Comparison of ENCODE assay signal across 19 cellular contexts in the genomic region with DNA sequence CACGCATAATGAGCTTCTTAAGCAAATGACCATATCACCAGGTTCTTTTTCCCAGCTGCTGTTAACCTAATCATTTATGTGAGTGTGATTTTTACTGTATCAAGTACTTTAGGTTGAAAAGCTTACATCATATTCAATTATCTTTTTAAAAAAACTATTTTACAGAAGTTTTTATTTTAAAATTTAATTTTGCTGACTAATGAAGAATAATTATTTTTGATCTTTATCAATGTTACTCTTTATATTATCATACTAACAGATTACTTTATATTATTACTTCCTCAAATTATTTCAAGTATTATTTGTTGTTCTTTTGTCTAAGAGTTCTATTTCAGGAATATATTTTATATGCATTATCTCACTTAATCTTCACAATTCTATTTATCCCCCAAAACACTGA.
"Had no signal": no experiment of that assay in that cellular context is flagged by ENCODE, and none has a peak within 500 bp of the region (broad histone marks: within the 10 kb centered on the region; RNA-seq: fewer than 3 reads in every experiment).

No MANE protein-coding gene starts in this region.

- H3K27ac ChIP-seq: dorsolateral prefrontal cortex, esophagus squamous epithelium, right atrium auricular region, suprapubic skin, thyroid gland, upper lobe of left lung, uterus had no signal

- ATAC-seq: stimulated activated effector memory CD8-positive, alpha-beta T cell treated with anti-CD3 and anti-CD28 coated beads, Interleukin-12 subunit alpha, Interleukin-12 subunit beta, amount 100 ng/mL, for 72 hours; stimulated activated naive CD8-positive, alpha-beta T cell treated with anti-CD3 and anti-CD28 coated beads, Interleukin-15, Interleukin-2, amounts not matched to agents 100 U/mL and 50 U/mL, for 24 hours had no signal

- H3K27me3 Mint-ChIP-seq: central memory CD8-positive, alpha-beta T cell had no signal

- H3K27ac Mint-ChIP-seq: stimulated activated effector memory CD8-positive, alpha-beta T cell treated with anti-CD3 and anti-CD28 coated beads, Interleukin-12 subunit alpha, Interleukin-12 subunit beta, amount 100 ng/mL, for 72 hours had no signal

- H3K9me3 Mint-ChIP-seq: central memory CD8-positive, alpha-beta T cell; stimulated activated effector memory CD8-positive, alpha-beta T cell treated with anti-CD3 and anti-CD28 coated beads, Interleukin-12 subunit alpha, Interleukin-12 subunit beta, amount 100 ng/mL, for 72 hours had no signal

- DNase-seq: cortex of kidney; dorsolateral prefrontal cortex; effector CD8-positive, alpha-beta T cell; esophagus squamous epithelium; foreskin fibroblast; hippocampal formation; kidney glomerular epithelial cell; midbrain; small intestine; stimulated activated CD4-positive, alpha-beta T cell treated with anti-CD3 and anti-CD28 coated beads, Interleukin-4, amount 100 ng/mL, for 1 hour; stimulated activated CD8-positive, alpha-beta memory T cell treated with anti-CD3 and anti-CD28 coated beads, Interleukin-4, amount 100 ng/mL, for 48 hours; stimulated activated naive CD8-positive, alpha-beta T cell treated with anti-CD3 and anti-CD28 coated beads, Interleukin-15, Interleukin-2, amounts not matched to agents 100 U/mL and 50 U/mL, for 24 hours; thyroid gland; uterus had no signal

- H3K4me1 Mint-ChIP-seq: central memory CD8-positive, alpha-beta T cell; stimulated activated effector memory CD8-positive, alpha-beta T cell treated with anti-CD3 and anti-CD28 coated beads, Interleukin-12 subunit alpha, Interleukin-12 subunit beta, amount 100 ng/mL, for 72 hours had no signal

- H3K4me3 Mint-ChIP-seq: central memory CD8-positive, alpha-beta T cell; stimulated activated effector memory CD8-positive, alpha-beta T cell treated with anti-CD3 and anti-CD28 coated beads, Interleukin-12 subunit alpha, Interleukin-12 subunit beta, amount 100 ng/mL, for 72 hours had no signal

- H3K4me1 ChIP-seq: esophagus squamous epithelium, right atrium auricular region, suprapubic skin, thyroid gland, upper lobe of left lung, uterus had no signal

- H3K36me3 Mint-ChIP-seq: stimulated activated effector memory CD8-positive, alpha-beta T cell treated with anti-CD3 and anti-CD28 coated beads, Interleukin-12 subunit alpha, Interleukin-12 subunit beta, amount 100 ng/mL, for 72 hours had no signal

- FAIRE-seq: small intestine had no signal

- H3K4me3 ChIP-seq: dorsolateral prefrontal cortex, esophagus squamous epithelium, right atrium auricular region, suprapubic skin, thyroid gland, upper lobe of left lung, uterus had no signal

- H3K27me3 ChIP-seq: dorsolateral prefrontal cortex, esophagus squamous epithelium, right atrium auricular region, suprapubic skin, thyroid gland, upper lobe of left lung, uterus had no signal

- H3K9me3 ChIP-seq: esophagus squamous epithelium, right atrium auricular region, suprapubic skin, thyroid gland, upper lobe of left lung, uterus had no signal

- H3K36me3 ChIP-seq: thyroid gland had no signal
